8 cellular contexts compared by ENCODE assay signal in genomic region chr10:5071411-5072198, GRCh38. TPM values are rescaled to one million over a fixed set of nuclear protein-coding genes. Genes with fewer than 3 reads are reported as not detected.
A peak's percentile ranks its signal among the peaks of the same experiment; 100 is the strongest.
DNase-seq lines count a peak whose midpoint lies in the region; ATAC-seq and TF ChIP-seq lines count a peak whose summit lies in the region.

No MANE protein-coding gene starts in this region.

- no peak for ATAC-seq in GM18909 (IDR thresholded peaks at IDR 0.05; ENCODE audit: poor library complexity, unreplicated experiment)
- no peak for ATAC-seq in HG03139 (IDR thresholded peaks at IDR 0.05; ENCODE audit: unreplicated experiment)

- DNase-seq in GM04503 (ENCODE audit: low read depth) (peak; percentile 95), SHP77 (lab: John Stamatoyannopoulos, UW) (peak; percentile 89 to 93), fibroblast of villous mesenchyme (ENCODE audit: low read depth) (peak; percentile 97), osteocyte (ENCODE audit: extremely low spot score, unreplicated experiment) (no peak), posterior vena cava (ENCODE audit: low spot score) (no peak)
- DNase-seq in activated naive CD4-positive, alpha-beta T cell treated with anti-CD3 and anti-CD28 coated beads for 36 hours: no peak

- peaks cover 8% of the 10 kb centered on the region for H3K9me3 Mint-ChIP-seq in osteocyte (ENCODE audit: unreplicated experiment)
- H3K9me3 Mint-ChIP-seq in activated naive CD4-positive, alpha-beta T cell treated with anti-CD3 and anti-CD28 coated beads for 36 hours: peaks cover 2% of the 10 kb centered on the region

- TF ChIP-seq CTCF in fibroblast of villous mesenchyme (IDR thresholded peaks at IDR 0.05; ENCODE audit: insufficient read depth, low read depth, low read length): no peak
- no peak for TF ChIP-seq CTCF in osteocyte (IDR thresholded peaks at IDR 0.05)

- peaks cover 17% of the 10 kb centered on the region for H3K4me1 Mint-ChIP-seq in osteocyte (ENCODE audit: unreplicated experiment)
- no peaks in the 10 kb centered on the region for H3K4me1 Mint-ChIP-seq in activated naive CD4-positive, alpha-beta T cell treated with anti-CD3 and anti-CD28 coated beads for 36 hours (ENCODE audit: low read depth)

- intact Hi-C loops in posterior vena cava (cut with DNase I): no loop called here
- intact Hi-C loops in activated naive CD4-positive, alpha-beta T cell treated with anti-CD3 and anti-CD28 coated beads for 36 hours (cut with micrococcal nuclease): no loop called here

- H3K4me3 ChIP-seq in fibroblast of villous mesenchyme (ENCODE audit: low read depth, low read length): no peak overlapping the region

- H3K36me3 Mint-ChIP-seq in osteocyte (ENCODE audit: unreplicated experiment): no peaks in the 10 kb centered on the region
- H3K36me3 Mint-ChIP-seq in activated naive CD4-positive, alpha-beta T cell treated with anti-CD3 and anti-CD28 coated beads for 36 hours (ENCODE audit: low read depth): no peaks in the 10 kb centered on the region

- peak overlapping the region; percentile 70 for H3K27ac Mint-ChIP-seq in osteocyte (ENCODE audit: unreplicated experiment)
- H3K27ac Mint-ChIP-seq in activated naive CD4-positive, alpha-beta T cell treated with anti-CD3 and anti-CD28 coated beads for 36 hours: no peak overlapping the region

- CTCF ChIA-PET in activated naive CD4-positive, alpha-beta T cell treated with anti-CD3 and anti-CD28 coated beads for 36 hours (lab: Charles Lee): no interaction called here

- H3K27me3 Mint-ChIP-seq in osteocyte (ENCODE audit: unreplicated experiment): peaks cover 6% of the 10 kb centered on the region
- H3K27me3 Mint-ChIP-seq in activated naive CD4-positive, alpha-beta T cell treated with anti-CD3 and anti-CD28 coated beads for 36 hours (ENCODE audit: low read depth): no peaks in the 10 kb centered on the region

- peak overlapping the region; percentile 21 for H3K4me3 Mint-ChIP-seq in osteocyte (ENCODE audit: unreplicated experiment)
- no peak overlapping the region for H3K4me3 Mint-ChIP-seq in activated naive CD4-positive, alpha-beta T cell treated with anti-CD3 and anti-CD28 coated beads for 36 hours

RNA-seq across cellular contexts. Expression of gene AKR1C3, which starts 22.6 kb away (rescaled TPM):
- total RNA-seq in fibroblast of villous mesenchyme (5.8 and 16.4 TPM in 2 replicates), osteocyte (0.89 TPM in 1 of 2 replicates, not detected in the other), posterior vena cava (10 to 100 TPM; 21.0 to 29.6 TPM)
- under 1 TPM; 0.33 to 0.47 TPM for total RNA-seq in activated naive CD4-positive, alpha-beta T cell treated with anti-CD3 and anti-CD28 coated beads for 36 hours

Comparison
In these comparisons a context has a peak if more than half of its experiments do, and no peak if none do; other contexts are left out.
1. DNase-seq: peak in GM04503 (single experiment), SHP77 (2 of 2) and fibroblast of villous mesenchyme (single experiment); none in osteocyte (single experiment), posterior vena cava (single experiment) and activated naive CD4-positive, alpha-beta T cell treated with anti-CD3 and anti-CD28 coated beads for 36 hours (single experiment).